8 cellular contexts compared by ENCODE assay signal in the genomic region with DNA sequence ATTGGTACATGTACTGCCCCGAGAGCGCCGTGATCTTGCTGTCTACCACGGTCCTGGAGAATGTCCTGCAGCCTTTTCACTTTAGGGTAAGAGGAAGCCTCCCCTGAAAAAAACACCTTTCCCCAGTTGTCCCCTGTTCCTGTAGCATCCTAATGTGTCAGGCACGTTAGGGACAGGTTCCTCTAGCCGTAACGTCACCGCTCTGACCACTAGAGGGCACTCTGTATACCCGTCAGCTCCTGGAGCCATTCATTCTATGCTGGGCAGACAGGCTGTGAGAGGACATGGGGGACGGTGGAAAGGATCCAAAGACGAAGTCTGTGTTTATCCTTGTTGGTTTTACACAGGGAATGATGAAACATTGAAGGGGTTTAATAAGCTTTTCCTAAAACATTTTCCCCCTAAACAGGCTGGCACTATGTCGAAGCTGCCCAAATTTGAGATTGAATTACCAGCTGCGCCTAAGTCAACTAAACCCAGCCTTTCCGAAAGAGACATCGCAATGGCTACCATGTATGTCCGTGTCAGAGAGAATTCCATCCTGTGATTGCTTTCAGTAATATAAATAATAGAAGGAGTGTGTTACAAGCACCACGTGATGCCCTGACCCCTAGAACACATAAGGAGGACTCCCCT. TPM values are rescaled to one million over a fixed set of nuclear protein-coding genes. Genes with fewer than 3 reads are reported as not detected.
DNase-seq lines count a peak whose midpoint lies in the region; ATAC-seq and TF ChIP-seq lines count a peak whose summit lies in the region.

No MANE protein-coding gene starts in this region.

- no peaks in the 10 kb centered on the region for H3K9me3 Mint-ChIP-seq in GM23338

- H3K27ac ChIP-seq in GM23338 (ENCODE audit: low read depth) = no peak overlapping the region
- H3K27ac ChIP-seq in MM.1S (ENCODE audit: low read length) = no peak overlapping the region
- no peak overlapping the region for H3K27ac ChIP-seq in parathyroid adenoma
- H3K27ac ChIP-seq in upper lobe of left lung = peak overlapping the region in 1 of 4 donors; percentile 42

- peaks cover 7% of the 10 kb centered on the region; the same call in 1 of the 2 replicates for H3F3A ChIP-seq in GM23338 (replicated peaks; ENCODE audit: low read depth)
- H3F3A ChIP-seq in MM.1S (ENCODE audit: insufficient read depth, low read length) = no peaks in the 10 kb centered on the region

- no peaks in the 10 kb centered on the region for H3K79me2 ChIP-seq in GM23338 (replicated peaks; ENCODE audit: insufficient read depth)
- H3K79me2 ChIP-seq in MM.1S (ENCODE audit: low read length) = no peaks in the 10 kb centered on the region
- peaks cover 3% of the 10 kb centered on the region for H3K79me2 ChIP-seq in parathyroid adenoma

- H3K4me1 ChIP-seq in GM23338 (ENCODE audit: insufficient read depth) (no peaks in the 10 kb centered on the region), MM.1S (ENCODE audit: low read length) (peaks cover 3% of the 10 kb centered on the region; the same call in 1 of the 2 replicates), parathyroid adenoma (no peaks in the 10 kb centered on the region), upper lobe of left lung (peaks cover 9 to 28% (median 13%) of the 10 kb centered on the region in 4 donors)

- no peaks in the 10 kb centered on the region for H3K9me3 ChIP-seq in MM.1S (replicated peaks; ENCODE audit: insufficient read depth, low read length)
- no peaks in the 10 kb centered on the region for H3K9me3 ChIP-seq in parathyroid adenoma (ENCODE audit: control insufficient read depth, low read length)
- H3K9me3 ChIP-seq in upper lobe of left lung = no peaks in the 10 kb centered on the region

- peak; percentile 95 to 98 for TF ChIP-seq CTCF in GM23338 (conservative IDR thresholded peaks at IDR 0.05; ENCODE audit: low read depth in 2 of 2)
- TF ChIP-seq CTCF in MM.1S (IDR thresholded peaks at IDR 0.05; ENCODE audit: low read length) = peak; percentile 93
- peak; percentile 89 for TF ChIP-seq CTCF in parathyroid adenoma (IDR thresholded peaks at IDR 0.05)
- TF ChIP-seq CTCF in upper lobe of left lung (IDR thresholded peaks at IDR 0.05) = peak; percentile 66 to 84 (median 78)

- H3K4me2 ChIP-seq in GM23338 (no peak overlapping the region), MM.1S (ENCODE audit: low read depth, low read length) (no peak overlapping the region), parathyroid adenoma (ENCODE audit: low read length) (no peak overlapping the region)

- no peak overlapping the region for H3K27ac Mint-ChIP-seq in GM23338

- 46 to 48% methylated on average over 17 of the region's 17 CpGs for WGBS in upper lobe of left lung, 2 donors

- H3K27me3 Mint-ChIP-seq in GM23338 (ENCODE audit: insufficient read depth, low read depth, poor library complexity) = peaks cover 2% of the 10 kb centered on the region

- H3K9ac ChIP-seq in MM.1S (ENCODE audit: low read length) (no peak overlapping the region), parathyroid adenoma (no peak overlapping the region)

- H2AFZ ChIP-seq in GM23338 (no peak overlapping the region), MM.1S (ENCODE audit: low read length) (no peak overlapping the region), parathyroid adenoma (no peak overlapping the region)

- ATAC-seq in GM23338 (peak; percentile 100), upper lobe of left lung (ENCODE audit: low FRiP score in 2 of 2) (peak; percentile 92 to 95)

- H3K36me3 ChIP-seq in GM23338 (ENCODE audit: insufficient read depth) (peaks cover 42% of the 10 kb centered on the region), MM.1S (replicated peaks; ENCODE audit: insufficient read depth, low read length) (peaks cover 3% of the 10 kb centered on the region; the same call in 1 of the 2 replicates), parathyroid adenoma (ENCODE audit: control insufficient read depth, insufficient read depth, low read length) (no peaks in the 10 kb centered on the region), upper lobe of left lung (peaks cover 23 to 80% (median 54%) of the 10 kb centered on the region in 4 donors)

- H3K4me3 Mint-ChIP-seq in GM23338 = no peak overlapping the region

- in situ Hi-C loops in SK-MEL-5 (cut with HindIII; ENCODE audit: low pct_unique_long_range_greater_than_20kb, low sequenced_read_pairs) = no loop called here

- DNase-seq in EL (peak; percentile 77), GM23338 (ENCODE audit: low spot score) (peak; percentile 93), MM.1S (peak; percentile 69), SK-MEL-5 (ENCODE audit: low read depth, low spot score) (peak; percentile 83), germinal center (ENCODE audit: low spot score) (peak; percentile 70), upper lobe of left lung (peak in 1 of 2 donors; percentile 83)
- DNase-seq in activated naive CD4-positive, alpha-beta T cell treated with Interleukin-2 at 50 U/mL for 16 hours = peak; percentile 77

- H3K27me3 ChIP-seq in GM23338 (ENCODE audit: insufficient read depth) = no peaks in the 10 kb centered on the region
- H3K27me3 ChIP-seq in MM.1S (replicated peaks; ENCODE audit: insufficient read depth, low read length) = no peaks in the 10 kb centered on the region
- H3K27me3 ChIP-seq in parathyroid adenoma (ENCODE audit: control insufficient read depth, insufficient read depth, low read length) = no peaks in the 10 kb centered on the region
- no peaks in the 10 kb centered on the region for H3K27me3 ChIP-seq in upper lobe of left lung

- no peak for TF ChIP-seq EP300 in upper lobe of left lung (IDR thresholded peaks at IDR 0.05)

- H4K20me1 ChIP-seq in GM23338 (replicated peaks; ENCODE audit: insufficient read depth) (peaks cover 3% of the 10 kb centered on the region), MM.1S (ENCODE audit: insufficient read depth, low read length) (no peaks in the 10 kb centered on the region)

- H3K4me3 ChIP-seq in GM23338 (no peak overlapping the region), MM.1S (ENCODE audit: low read length) (no peak overlapping the region), parathyroid adenoma (ENCODE audit: low read depth, low read length) (no peak overlapping the region), upper lobe of left lung (no peak overlapping the region)

- H3K4me1 Mint-ChIP-seq in GM23338 = peaks cover 4% of the 10 kb centered on the region

- H3K36me3 Mint-ChIP-seq in GM23338 (ENCODE audit: low read depth) = peaks cover 47% of the 10 kb centered on the region

- H3K9me2 ChIP-seq in GM23338 (ENCODE audit: insufficient read depth) (no peaks in the 10 kb centered on the region), MM.1S (replicated peaks; ENCODE audit: insufficient read depth, low read length) (no peaks in the 10 kb centered on the region)

- TF ChIP-seq POLR2A in upper lobe of left lung (IDR thresholded peaks at IDR 0.05) = no peak

RNA-seq across cellular contexts. Expression of gene RMC1, which starts 12.7 kb away (rescaled TPM):
- total RNA-seq in GM23338 (2014; rRNA removed; shearing (Covaris generic)) = 18.9 and 23.3 TPM in 2 replicates
- 23.6 and 24.6 TPM in 2 replicates for polyA plus RNA-seq in GM23338 (2016; fragmentation: Nextera tagmentation; extraction: Ambion mirVana)
- total RNA-seq in SK-MEL-5 (2014; rRNA removed; shearing (Covaris generic)) = 32.9 and 38.3 TPM in 2 replicates
- 18.9 and 26.9 TPM in 2 replicates for polyA plus RNA-seq in SK-MEL-5 (2015; cell fraction: cytosol; rRNA removed)
- 32.9 and 60.8 TPM in 2 replicates for polyA plus RNA-seq in SK-MEL-5 (2015; cell fraction: nucleus; rRNA removed)
- 10 to 100 TPM; 23.3 to 45.1 (median 39.8) TPM for total RNA-seq in upper lobe of left lung
